26 cellular contexts compared by ENCODE assay signal in the genomic region with DNA sequence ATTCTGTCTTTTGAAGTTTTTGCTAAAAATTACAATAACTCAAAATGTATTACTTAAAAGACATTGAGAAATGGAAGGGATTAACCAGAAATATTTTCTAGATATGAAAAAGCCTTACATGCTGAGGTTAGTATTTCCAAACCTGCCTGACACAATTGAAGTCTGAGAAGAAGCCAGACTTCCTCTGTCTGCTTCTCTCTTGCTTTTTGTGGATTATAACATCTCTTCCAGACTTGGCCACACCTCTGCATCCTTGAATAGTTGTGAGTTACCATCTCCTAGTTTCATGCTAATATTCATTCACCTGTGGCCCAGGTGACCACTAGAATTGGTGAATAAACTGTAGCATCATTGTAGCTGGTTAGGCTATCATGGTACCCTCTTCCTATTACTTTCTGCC.
A peak's percentile ranks its signal among the peaks of the same experiment; 100 is the strongest.
DNase-seq lines count a peak whose midpoint lies in the region; ATAC-seq and TF ChIP-seq lines count a peak whose summit lies in the region.
"Had no signal": no experiment of that assay in that cellular context is flagged by ENCODE, and none has a peak within 500 bp of the region (broad histone marks: within the 10 kb centered on the region; RNA-seq: fewer than 3 reads in every experiment).

No MANE protein-coding gene starts in this region.

- H3K27ac ChIP-seq in H9 (ENCODE audit: insufficient read length, low read depth, low read length): no peak overlapping the region
- H3K27ac ChIP-seq: BLaER1 treated with 17β-estradiol and CSF1 and Interleukin-3, amounts not matched to agents 10 nM and 100 nM; SK-N-MC had no signal

- H3K9me3 Mint-ChIP-seq in H9: peaks cover 3 to 9% of the 10 kb centered on the region in 2 experiments; a peak in 2 of 5 replicates
- H3K9me3 Mint-ChIP-seq in activated T-cell treated with anti-CD3 and anti-CD28 coated beads, Interleukin-2, amount 50 U/mL, for 72 hours: peaks cover 0 to 1% of the 10 kb centered on the region in 2 donors

- H2BK20ac ChIP-seq in H9 (ENCODE audit: low read depth, low read length, poor library complexity, severe bottlenecking): no peak overlapping the region

- H3K79me1 ChIP-seq in H9 (ENCODE audit: insufficient read depth, low read depth, low read length, poor library complexity, severe bottlenecking): no peaks in the 10 kb centered on the region

- H4K5ac ChIP-seq in H9 (ENCODE audit: insufficient read length, low read depth, low read length): no peak overlapping the region

- no peak overlapping the region for H2BK120ac ChIP-seq in H9 (ENCODE audit: low read depth, low read length, poor library complexity, severe bottlenecking)

- no peak overlapping the region for H3K4ac ChIP-seq in H9 (ENCODE audit: low read depth, low read length)

- no peak overlapping the region for H3K14ac ChIP-seq in H9 (ENCODE audit: insufficient read depth, low read length)

- H3K4me1 ChIP-seq in H9 (ENCODE audit: insufficient read depth, low read length) (peaks cover 3% of the 10 kb centered on the region; the same call in 1 of the 2 replicates), adipocyte (ENCODE audit: control insufficient read depth, insufficient read depth, low read length) (no peaks in the 10 kb centered on the region)
- H3K4me1 ChIP-seq: BLaER1 treated with 17β-estradiol and CSF1 and Interleukin-3, amounts not matched to agents 10 nM and 100 nM; Caco-2 had no signal

- no peak overlapping the region for H3K9ac ChIP-seq in H9 (ENCODE audit: extremely low read depth, insufficient read length, low read length)
- no peak overlapping the region for H3K9ac ChIP-seq in adipocyte (ENCODE audit: low read length)
- H3K9ac ChIP-seq: BLaER1 treated with 17β-estradiol and CSF1 and Interleukin-3, amounts not matched to agents 10 nM and 100 nM had no signal

- no peak overlapping the region for H3K27ac Mint-ChIP-seq in H9
- no peak overlapping the region for H3K27ac Mint-ChIP-seq in activated T-cell treated with anti-CD3 and anti-CD28 coated beads, Interleukin-2, amount 50 U/mL, for 72 hours
- H3K27ac Mint-ChIP-seq: CD4-positive, alpha-beta T cell had no signal

- TF ChIP-seq CTCF in AG10803 (conservative IDR thresholded peaks at IDR 0.05; ENCODE audit: low read length) (no peak), H9 (conservative IDR thresholded peaks at IDR 0.05) (no peak)

- no peaks in the 10 kb centered on the region for H3K36me3 ChIP-seq in adipocyte (ENCODE audit: control insufficient read depth, insufficient read depth, low read length, severe bottlenecking)
- H3K36me3 ChIP-seq: BLaER1 treated with 17β-estradiol and CSF1 and Interleukin-3, amounts not matched to agents 10 nM and 100 nM had no signal

- H3K23ac ChIP-seq in H9 (ENCODE audit: insufficient read length, low read depth, low read length): no peak overlapping the region

- H3K4me3 ChIP-seq in AG10803 (ENCODE audit: low read length) (no peak overlapping the region), adipocyte (ENCODE audit: low read length) (no peak overlapping the region)
- H3K4me3 ChIP-seq: BLaER1 treated with 17β-estradiol and CSF1 and Interleukin-3, amounts not matched to agents 10 nM and 100 nM; GM12878; K562; SK-N-MC had no signal

- no peaks in the 10 kb centered on the region for H3K23me2 ChIP-seq in H9 (ENCODE audit: insufficient read length, low read depth, low read length, poor library complexity, severe bottlenecking)

- H3K27me3 ChIP-seq in H9 (ENCODE audit: insufficient read depth, low read length) (no peaks in the 10 kb centered on the region), adipocyte (replicated peaks; ENCODE audit: control insufficient read depth, insufficient read depth, low read length) (no peaks in the 10 kb centered on the region)
- H3K27me3 ChIP-seq: BLaER1 treated with 17β-estradiol and CSF1 and Interleukin-3, amounts not matched to agents 10 nM and 100 nM had no signal

- no peak overlapping the region for H3K18ac ChIP-seq in H9 (ENCODE audit: insufficient read length, low read depth, low read length)

- peaks cover 3 to 7% of the 10 kb centered on the region in 2 experiments; a peak in 2 of 4 replicates for H3K4me1 Mint-ChIP-seq in H9
- no peaks in the 10 kb centered on the region for H3K4me1 Mint-ChIP-seq in activated T-cell treated with anti-CD3 and anti-CD28 coated beads, Interleukin-2, amount 50 U/mL, for 72 hours (ENCODE audit: low read depth)

- no peaks in the 10 kb centered on the region for H3K27me3 Mint-ChIP-seq in H9 (ENCODE audit: low read depth)
- no peaks in the 10 kb centered on the region for H3K27me3 Mint-ChIP-seq in activated T-cell treated with anti-CD3 and anti-CD28 coated beads, Interleukin-2, amount 50 U/mL, for 72 hours (ENCODE audit: low read depth)
- H3K27me3 Mint-ChIP-seq: CD4-positive, alpha-beta T cell had no signal

- no peak overlapping the region for H2BK12ac ChIP-seq in H9 (ENCODE audit: insufficient read length, low read depth, low read length)

- no peaks in the 10 kb centered on the region for H3K36me3 Mint-ChIP-seq in H9 (ENCODE audit: insufficient read depth in 1 of 3, low read depth in 3 of 3)
- no peaks in the 10 kb centered on the region for H3K36me3 Mint-ChIP-seq in activated T-cell treated with anti-CD3 and anti-CD28 coated beads, Interleukin-2, amount 50 U/mL, for 72 hours (ENCODE audit: insufficient read depth in 2 of 2)

- no peak overlapping the region for H2AFZ ChIP-seq in H9 (ENCODE audit: low read length)

- H3K4me3 Mint-ChIP-seq in H9: no peak overlapping the region
- H3K4me3 Mint-ChIP-seq in activated T-cell treated with anti-CD3 and anti-CD28 coated beads, Interleukin-2, amount 50 U/mL, for 72 hours: no peak overlapping the region
- H3K4me3 Mint-ChIP-seq: CD4-positive, alpha-beta T cell had no signal

- H3K56ac ChIP-seq in H9 (ENCODE audit: insufficient read length, low read depth, low read length): no peak overlapping the region

- H3K79me2 ChIP-seq in H9 (ENCODE audit: insufficient read depth, low read length): no peaks in the 10 kb centered on the region

- no peaks in the 10 kb centered on the region for H4K20me1 ChIP-seq in H9 (ENCODE audit: control insufficient read depth, insufficient read depth, insufficient read length)
- H4K20me1 ChIP-seq: BLaER1 treated with 17β-estradiol and CSF1 and Interleukin-3, amounts not matched to agents 10 nM and 100 nM had no signal

- H3K4me2 ChIP-seq in H9 (ENCODE audit: insufficient read depth, insufficient read length, low read length): no peak overlapping the region
- H3K4me2 ChIP-seq: BLaER1 treated with 17β-estradiol and CSF1 and Interleukin-3, amounts not matched to agents 10 nM and 100 nM had no signal

- no peak overlapping the region for H3T11ph ChIP-seq in H9 (ENCODE audit: low read length)

- H4K8ac ChIP-seq in H9 (replicated peaks; ENCODE audit: insufficient read length, low read depth, low read length): no peak overlapping the region

- H2AK5ac ChIP-seq in H9 (ENCODE audit: insufficient read length, low read length): no peak overlapping the region

- no peak overlapping the region for H2BK15ac ChIP-seq in H9 (ENCODE audit: low read depth, low read length)

- H4K91ac ChIP-seq in H9 (ENCODE audit: insufficient read length, low read depth, low read length): no peak overlapping the region

- no peak for ATAC-seq in activated T-cell treated with anti-CD3 and anti-CD28 coated beads, Interleukin-2, amount 50 U/mL, for 72 hours (replicated peaks in 1 of 2)
- no peak for ATAC-seq in GM18907 (IDR thresholded peaks at IDR 0.05; ENCODE audit: unreplicated experiment)
- ATAC-seq: GM12878, K562 had no signal

- no peak overlapping the region for H2BK5ac ChIP-seq in H9 (ENCODE audit: insufficient read length, low read length)

- peak; percentile 29 for DNase-seq in AG10803 (ENCODE audit: low read depth)
- DNase-seq in H9: peak; percentile 43
- peak; percentile 27 for DNase-seq in adipocyte (ENCODE audit: low read depth)
- peak; percentile 15 for DNase-seq in iPS-NIHi7 (ENCODE audit: extremely low spot score)
- no peak for DNase-seq in activated CD4-positive, alpha-beta T cell treated with anti-CD3 and anti-CD28 coated beads, Interleukin-2, amount 50 U/mL, for 4 hours
- DNase-seq in activated T-cell treated with anti-CD3 and anti-CD28 coated beads, Interleukin-2, amount 50 U/mL, for 72 hours: no peak
- DNase-seq: AML-193; Caco-2; CD4-positive, alpha-beta T cell; DMS79; EL; GDM1; Kasumi-1; NCI-H1048; NCI-H1417; NCI-H1694; NCI-H2029 treated with DMSO at 0.1 percent for 48 hours; NCI-H446 treated with DMSO at 0.1 percent for 48 hours; NCI-H526; SIG-M5; SW 1271 had no signal

- H3K9me3 ChIP-seq in H9 (ENCODE audit: control insufficient read depth, low read depth, low read length) (no peaks in the 10 kb centered on the region), adipocyte (ENCODE audit: control insufficient read depth, low read length) (no peaks in the 10 kb centered on the region)
- H3K9me3 ChIP-seq: Caco-2 had no signal

Comparison
In these comparisons a context has a peak if more than half of its experiments do, and no peak if none do; other contexts are left out.
1. DNase-seq: peak in AG10803 (single experiment), H9 (single experiment), adipocyte (single experiment) and iPS-NIHi7 (single experiment); none in activated CD4-positive, alpha-beta T cell treated with anti-CD3 and anti-CD28 coated beads, Interleukin-2, amount 50 U/mL, for 4 hours (0 of 2) and activated T-cell treated with anti-CD3 and anti-CD28 coated beads, Interleukin-2, amount 50 U/mL, for 72 hours (0 of 2).